8 cellular contexts compared by ENCODE assay signal in the genomic region with DNA sequence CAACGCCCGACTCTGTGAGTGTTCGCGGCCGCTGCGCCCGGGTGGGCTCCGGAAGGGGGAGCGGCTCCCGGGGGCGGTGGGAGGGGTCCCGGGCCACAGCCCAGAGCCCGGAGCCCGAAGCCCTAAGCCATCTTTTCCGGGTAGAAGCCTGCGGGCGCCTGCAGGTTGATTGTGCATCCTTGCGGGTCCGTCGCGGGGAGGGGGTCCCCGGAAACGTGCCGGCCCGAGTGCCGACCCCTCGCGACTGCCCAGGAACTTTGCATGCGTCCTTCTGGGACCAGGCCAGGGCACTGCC. TPM values are rescaled to one million over a fixed set of nuclear protein-coding genes. Genes with fewer than 3 reads are reported as not detected.
A peak's percentile ranks its signal among the peaks of the same experiment; 100 is the strongest.
DNase-seq lines count a peak whose midpoint lies in the region; ATAC-seq, FAIRE-seq and TF ChIP-seq lines count a peak whose summit lies in the region.

No MANE protein-coding gene starts in this region.

- H3K9ac ChIP-seq in rectal smooth muscle tissue (ENCODE audit: low read length): peak overlapping the region; percentile 26

- DNase-seq in Caki2 (ENCODE audit: low read depth) (peak; percentile 13), H54 (ENCODE audit: insufficient read length, low spot score) (peak; percentile 45), NCI-H1694 (lab: John Stamatoyannopoulos, UW) (peak; percentile 40), heart right ventricle (peak; percentile 57 to 66), hippocampal formation (lab: John Stamatoyannopoulos, UW) (no peak), OCI-M1 (lab: John Stamatoyannopoulos, UW) (no peak)
- DNase-seq in activated naive CD4-positive, alpha-beta T cell (lab: John Stamatoyannopoulos, UW): peak in 3 of 4 experiments; percentile 37 to 58 (median 43)

- H3K27ac ChIP-seq in heart right ventricle (peak overlapping the region; percentile 68 to 93 (median 83)), rectal smooth muscle tissue (ENCODE audit: low read depth, low read length) (peak overlapping the region; percentile 47)

- WGBS in heart right ventricle, 2 donors: 0% methylated on average over 20 to 29 of the region's 29 CpGs

- ATAC-seq in heart right ventricle: peak in 5 of 8 donors; percentile 16 to 53 (median 41)

- H3K36me3 ChIP-seq in heart right ventricle (peaks cover 0 to 8% (median 0%) of the 10 kb centered on the region in 9 donors), rectal smooth muscle tissue (ENCODE audit: control insufficient read depth, insufficient read depth, low read length) (no peaks in the 10 kb centered on the region)

- no peaks in the 10 kb centered on the region for H3K27me3 ChIP-seq in heart right ventricle
- peaks cover 13% of the 10 kb centered on the region for H3K27me3 ChIP-seq in rectal smooth muscle tissue (ENCODE audit: control insufficient read depth, insufficient read depth, low read length)

- TF ChIP-seq POLR2A in H54 (IDR thresholded peaks at IDR 0.05; ENCODE audit: low read depth, low read length): no peak

- in situ Hi-C loops in Caki2 (cut with HindIII; ENCODE audit: low pct_unique_long_range_greater_than_20kb, low sequenced_read_pairs): no loop called here

- H3K9me3 ChIP-seq in heart right ventricle: no peaks in the 10 kb centered on the region

- no peak for FAIRE-seq in H54 (lab: Jason Lieb, UNC)

- H3K4me1 ChIP-seq in heart right ventricle: peaks cover 2 to 68% (median 43%) of the 10 kb centered on the region in 9 donors
- H3K4me1 ChIP-seq in rectal smooth muscle tissue (ENCODE audit: control insufficient read depth, insufficient read depth, low read length): peaks cover 5% of the 10 kb centered on the region

- H3K4me3 ChIP-seq in heart right ventricle (peak overlapping the region; percentile 65 to 100 (median 91)), rectal smooth muscle tissue (ENCODE audit: low read length) (peak overlapping the region; percentile 83)

- no peak for TF ChIP-seq CTCF in heart right ventricle (IDR thresholded peaks at IDR 0.05)

- intact Hi-C loops in heart right ventricle (cut with DNase I): loop anchor here in 2 of 10 donors (10.0 kb wide), 2 partner anchors 111 to 131 kb away; no protein-coding TSS in a partner anchor

RNA-seq across cellular contexts. Expression of a gene that starts 0.4 kb away (rescaled TPM):
- 16.9 and 26.9 TPM in 2 replicates for total RNA-seq in Caki2 (2014; rRNA removed; shearing (Covaris generic); ENCODE audit: low replicate concordance)
- 10 to 100 TPM; 22.1 to 37.3 (median 30.1) TPM for total RNA-seq in heart right ventricle
- 10 to 100 TPM in 1 of 2 donors, 1 to 10 TPM in 1; 8.9 to 16.7 TPM for polyA plus RNA-seq in heart right ventricle

RNA-seq across cellular contexts. Expression of a gene that starts 33.1 kb away (rescaled TPM):
- total RNA-seq in Caki2 (2014; rRNA removed; shearing (Covaris generic); ENCODE audit: low replicate concordance): 47.5 and 50.6 TPM in 2 replicates
- total RNA-seq in heart right ventricle: 10 to 100 TPM; 13.0 to 22.8 (median 19.3) TPM
- 10 to 100 TPM; 23.6 to 44.7 TPM for polyA plus RNA-seq in heart right ventricle

RNA-seq across cellular contexts. Expression of a gene that starts 33.2 kb away (rescaled TPM):
- total RNA-seq in Caki2 (2014; rRNA removed; shearing (Covaris generic); ENCODE audit: low replicate concordance): 31.8 and 37.3 TPM in 2 replicates
- total RNA-seq in heart right ventricle: 10 to 100 TPM in 3 of 10 donors, 1 to 10 TPM in 7; 4.5 to 11.9 (median 6.5) TPM
- 10 to 100 TPM; 10.3 to 36.9 TPM for polyA plus RNA-seq in heart right ventricle

RNA-seq across cellular contexts. Expression of a gene that starts 57.5 kb away (rescaled TPM):
- total RNA-seq in Caki2 (2014; rRNA removed; shearing (Covaris generic); ENCODE audit: low replicate concordance): not detected in 2 replicates
- not detected for total RNA-seq in heart right ventricle
- not detected for polyA plus RNA-seq in heart right ventricle

RNA-seq across cellular contexts. Expression of a gene that starts 58.9 kb away (rescaled TPM):
- not detected in 2 replicates for total RNA-seq in Caki2 (2014; rRNA removed; shearing (Covaris generic); ENCODE audit: low replicate concordance)
- total RNA-seq in heart right ventricle: not detected
- not detected for polyA plus RNA-seq in heart right ventricle

Comparison
In these comparisons a context has a peak if more than half of its experiments do, and no peak if none do; other contexts are left out.
1. DNase-seq: peak in Caki2 (single experiment), H54 (single experiment), NCI-H1694 (single experiment), activated naive CD4-positive, alpha-beta T cell (3 of 4) and heart right ventricle (2 of 2); none in hippocampal formation (0 of 2) and OCI-M1 (single experiment).